ENCODE assay signal across 1 cellular context in the genomic region with DNA sequence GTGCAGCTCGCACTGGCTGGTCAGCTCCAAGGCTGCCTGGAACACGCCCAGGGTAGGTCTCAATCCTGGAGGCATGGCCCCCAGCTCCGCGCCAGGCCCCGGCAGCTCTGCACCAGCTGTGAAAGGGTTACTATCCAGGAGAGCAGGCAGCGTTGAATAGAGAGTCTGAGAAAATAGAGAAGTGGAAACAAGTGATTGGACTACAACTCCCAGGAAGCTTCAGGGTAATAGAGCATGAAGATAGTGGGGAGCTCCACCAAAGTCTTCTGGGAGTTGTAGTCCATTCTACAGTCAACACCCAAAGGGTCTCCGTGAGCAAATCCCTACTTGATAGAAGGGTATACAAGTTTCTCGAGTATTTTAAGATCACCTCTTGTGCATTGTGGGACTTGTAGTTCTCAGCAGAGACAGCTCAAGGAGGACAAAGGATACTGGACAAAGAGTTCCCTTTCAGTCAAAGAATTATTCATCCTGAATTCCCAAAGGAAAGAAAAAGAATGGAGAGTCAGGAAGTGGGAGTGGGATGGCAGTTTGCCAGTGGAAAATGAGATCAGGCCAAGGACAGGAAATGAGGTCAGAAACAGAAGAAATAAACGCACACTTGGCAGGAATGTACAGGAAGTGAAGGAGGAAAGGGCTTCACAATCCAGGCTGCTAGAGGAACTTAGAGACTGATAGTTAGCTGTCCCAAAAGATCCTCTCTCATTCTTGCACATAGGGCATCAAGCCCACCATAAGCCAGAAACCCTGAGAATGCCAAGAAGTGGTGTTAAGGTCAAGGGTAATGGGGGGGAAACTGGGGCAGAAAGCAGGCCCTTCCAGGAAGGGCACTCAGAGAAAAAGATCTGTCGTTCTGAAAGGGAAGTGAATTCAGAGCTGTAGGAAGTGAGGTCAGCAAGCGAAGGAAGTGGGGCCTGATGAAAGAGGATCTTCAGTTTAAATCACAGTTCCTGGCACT.
TF ChIP-seq lines count a peak whose summit lies in the region.

No MANE protein-coding gene starts in this region.

TF ChIP-seq in endothelial cell of umbilical vein, 7 proteins besides CTCF, POLR2A, EP300 and RAD21:
- TF ChIP-seq EZH2 (IDR thresholded peaks at IDR 0.05; ENCODE audit: borderline replicate concordance, low read depth, low read length, severe bottlenecking) (no peak), JUN (IDR thresholded peaks at IDR 0.05; ENCODE audit: borderline replicate concordance, insufficient read depth, insufficient read length, low read depth) (peak; percentile 93), FOS (IDR thresholded peaks at IDR 0.05; ENCODE audit: borderline replicate concordance, insufficient read depth, low read length) (peak; percentile 56), GATA2 (IDR thresholded peaks at IDR 0.05; ENCODE audit: insufficient read depth, insufficient read length, low read depth, low read length) (no peak), POLR2AphosphoS5 (IDR thresholded peaks at IDR 0.05; ENCODE audit: insufficient read depth, low read depth, low read length) (peak; percentile 92), MYC (IDR thresholded peaks at IDR 0.05; ENCODE audit: low read depth, low read length) (no peak)
- TF ChIP-seq, protein P1, sequence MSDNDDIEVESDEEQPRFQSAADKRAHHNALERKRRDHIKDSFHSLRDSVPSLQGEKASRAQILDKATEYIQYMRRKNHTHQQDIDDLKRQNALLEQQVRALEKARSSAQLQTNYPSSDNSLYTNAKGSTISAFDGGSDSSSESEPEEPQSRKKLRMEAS (IDR thresholded peaks at IDR 0.05; ENCODE audit: insufficient read depth, insufficient read length) = no peak
TF ChIP-seq in endothelial cell of umbilical vein: peak in this region for 3.
